11 cellular contexts compared by ENCODE assay signal in the genomic region with DNA sequence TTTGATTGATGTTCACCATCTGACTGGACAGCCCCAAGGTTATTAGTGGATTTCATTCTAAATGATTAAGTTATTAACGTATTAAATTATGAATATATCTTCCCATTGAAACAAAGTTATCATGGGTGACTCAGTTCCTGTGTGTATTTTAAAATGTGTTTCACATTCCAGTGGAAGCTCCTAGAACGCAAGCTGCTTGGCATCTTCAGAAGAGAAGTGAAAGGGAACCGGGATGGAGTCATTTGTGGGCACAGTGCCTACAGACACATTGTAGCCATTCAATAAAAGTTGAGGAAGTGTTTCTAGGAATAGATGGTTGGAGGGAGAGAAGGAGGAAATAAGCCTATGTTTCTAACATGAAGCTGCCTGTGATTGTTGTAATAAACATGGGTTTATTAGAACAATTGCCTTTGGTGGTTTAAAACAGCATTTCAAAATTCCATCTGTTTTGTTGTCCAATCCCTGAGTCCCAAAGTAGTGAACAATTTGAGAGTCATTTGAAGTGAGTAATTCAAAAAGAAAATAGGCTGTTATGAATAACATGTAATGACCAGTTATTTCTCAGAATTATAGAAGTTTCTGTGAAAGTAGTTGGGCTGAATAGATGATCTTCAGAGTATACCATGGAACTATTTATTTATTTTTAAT.
A peak's percentile ranks its signal among the peaks of the same experiment; 100 is the strongest.
DNase-seq lines count a peak whose midpoint lies in the region; ATAC-seq, FAIRE-seq and TF ChIP-seq lines count a peak whose summit lies in the region.
"Had no signal": no experiment of that assay in that cellular context is flagged by ENCODE, and none has a peak within 500 bp of the region (broad histone marks: within the 10 kb centered on the region; RNA-seq: fewer than 3 reads in every experiment).

No MANE protein-coding gene starts in this region.

- H3K4me3 ChIP-seq in AG04449 (ENCODE audit: low read depth, low read length), result no peak overlapping the region
- no peak overlapping the region for H3K4me3 ChIP-seq in epithelial cell of esophagus (ENCODE audit: low read length)

- peak; percentile 76 for DNase-seq in AG04449 (ENCODE audit: low read depth, low spot score)
- DNase-seq in MV-4-11 (lab: John Stamatoyannopoulos, UW), result peak; percentile 78
- DNase-seq in epithelial cell of esophagus (ENCODE audit: low read depth), result peak; percentile 90
- peak; percentile 68 for DNase-seq in medulla oblongata (ENCODE audit: extremely low spot score)
- DNase-seq in iPS-NIHi7 (ENCODE audit: extremely low spot score), result no peak
- DNase-seq in D721Med (ENCODE audit: insufficient read length, low spot score), result no peak
- DNase-seq: CD4-positive, alpha-beta T cell; KG1; T-helper 17 cell had no signal

- ATAC-seq in HG02759 (IDR thresholded peaks at IDR 0.05; ENCODE audit: unreplicated experiment), result no peak
- no peak for ATAC-seq in HG03108 (IDR thresholded peaks at IDR 0.05; ENCODE audit: unreplicated experiment)
- ATAC-seq: T-helper 17 cell had no signal

- TF ChIP-seq CTCF in AG04449 (IDR thresholded peaks at IDR 0.05; ENCODE audit: insufficient read depth, low read length, missing control alignments) (no peak), epithelial cell of esophagus (IDR thresholded peaks at IDR 0.05; ENCODE audit: insufficient read depth, low read depth, low read length, missing control alignments) (no peak), D721Med (IDR thresholded peaks at IDR 0.05; ENCODE audit: insufficient read depth, missing control alignments) (no peak)

- POLR2A ChIA-PET in AG04449 (lab: Yijun Ruan, JAX), result interaction anchor here (1.2 kb wide), 1 partner anchor 14 kb away, joined by 3 read pairs; no protein-coding TSS in a partner anchor

- no peak for FAIRE-seq in D721Med (lab: Jason Lieb, UNC)

- CTCF ChIA-PET in AG04449 (lab: Yijun Ruan, JAX), result interaction anchor here (1.2 to 1.5 kb wide), 3 partner anchors 23 to 144 kb away, joined by 3 to 4 read pairs (median 3); partner anchors contain the start of genes CCDC148 and PKP4

Comparison
In these comparisons a context has a peak if more than half of its experiments do, and no peak if none do; other contexts are left out.
1. DNase-seq: peak in AG04449 (single experiment), MV-4-11 (single experiment), epithelial cell of esophagus (single experiment) and medulla oblongata (single experiment); none in iPS-NIHi7 (single experiment) and D721Med (single experiment).